Comparison of ENCODE assay signal across 1 cellular context in genomic region chr1:23800396-23801337, GRCh38.
TF ChIP-seq lines count a peak whose summit lies in the region.

Gene GALE, minus strand, starts transcription at chr1:23800754. Its CDS starts 1,747 bp downstream, at chr1:23799007.

TF ChIP-seq in HepG2, 621 proteins besides CTCF, POLR2A, EP300 and RAD21 (continued from another document):
- TF ChIP-seq TIGD3 (CRISPR knock-in tag; IDR thresholded peaks at IDR 0.05; ENCODE audit: borderline replicate concordance) (0 out of 2 replicates have a peak, but pooled peaks have one; percentile 69), TP53 (CRISPR knock-in tag; conservative IDR thresholded peaks at IDR 0.05) (no peak), ZNF841 (CRISPR knock-in tag; IDR thresholded peaks at IDR 0.05; ENCODE audit: borderline replicate concordance) (no peak), SP2 (CRISPR knock-in tag; IDR thresholded peaks at IDR 0.05) (peak; percentile 53), ZNF207 (IDR thresholded peaks at IDR 0.05; ENCODE audit: borderline replicate concordance) (no peak), ZNF225 (CRISPR knock-in tag; IDR thresholded peaks at IDR 0.05) (no peak; the same call in 1 of the 2 replicates), PBX3 (CRISPR knock-in tag; IDR thresholded peaks at IDR 0.05; ENCODE audit: borderline replicate concordance) (no peak), ZNF629 (CRISPR knock-in tag; conservative IDR thresholded peaks at IDR 0.05) (no peak), MTF2 (CRISPR knock-in tag; IDR thresholded peaks at IDR 0.05; ENCODE audit: borderline replicate concordance) (no peak), U2AF1 (optimal IDR thresholded peaks at IDR 0.05; ENCODE audit: low read depth, low read length) (no peak), SCMH1 (CRISPR knock-in tag; IDR thresholded peaks at IDR 0.05; ENCODE audit: borderline replicate concordance) (no peak), ETS1 (CRISPR knock-in tag; IDR thresholded peaks at IDR 0.05) (0 out of 2 replicates have a peak, but pooled peaks have one; percentile 62), GTF3A (CRISPR knock-in tag; conservative IDR thresholded peaks at IDR 0.05) (0 out of 2 replicates have a peak, but pooled peaks have one; percentile 26), TSC22D2 (CRISPR knock-in tag; IDR thresholded peaks at IDR 0.05; ENCODE audit: borderline replicate concordance) (no peak), FOXO1 (CRISPR knock-in tag; IDR thresholded peaks at IDR 0.05) (no peak), SSRP1 (CRISPR knock-in tag; IDR thresholded peaks at IDR 0.05) (no peak), ARNT2 (CRISPR knock-in tag; IDR thresholded peaks at IDR 0.05; ENCODE audit: low read depth) (peak; percentile 77; the same call in 1 of the 2 replicates), ETV5 (CRISPR knock-in tag; IDR thresholded peaks at IDR 0.05; ENCODE audit: borderline replicate concordance) (peak; percentile 91), ZFP37 (CRISPR knock-in tag; IDR thresholded peaks at IDR 0.05; ENCODE audit: borderline replicate concordance) (no peak), FOXC1 (CRISPR knock-in tag; IDR thresholded peaks at IDR 0.05; ENCODE audit: borderline replicate concordance) (no peak; the same call in 1 of the 2 replicates), ZNF136 (CRISPR knock-in tag; IDR thresholded peaks at IDR 0.05; ENCODE audit: low read depth) (no peak), SNAPC5 (CRISPR knock-in tag; IDR thresholded peaks at IDR 0.05; ENCODE audit: borderline replicate concordance) (no peak), RBAK (CRISPR knock-in tag; IDR thresholded peaks at IDR 0.05) (0 out of 2 replicates have a peak, but pooled peaks have one; percentile 17), NFE2L1 (CRISPR knock-in tag; IDR thresholded peaks at IDR 0.05; ENCODE audit: borderline replicate concordance) (no peak), DNMT3B (CRISPR knock-in tag; conservative IDR thresholded peaks at IDR 0.05) (no peak), FOXP1 (IDR thresholded peaks at IDR 0.05) (no peak), FOXP1 (CRISPR knock-in tag; IDR thresholded peaks at IDR 0.05) (no peak; the same call in 1 of the 2 replicates), ZNF24 (IDR thresholded peaks at IDR 0.05) (no peak), RARA (CRISPR knock-in tag; IDR thresholded peaks at IDR 0.05) (peak; percentile 37; the same call in 1 of the 2 replicates), NONO (IDR thresholded peaks at IDR 0.05) (no peak), NONO (CRISPR knock-in tag; conservative IDR thresholded peaks at IDR 0.05) (peak; percentile 53), ZNF234 (CRISPR knock-in tag; conservative IDR thresholded peaks at IDR 0.05) (no peak), PAWR (CRISPR knock-in tag; IDR thresholded peaks at IDR 0.05; ENCODE audit: borderline replicate concordance) (no peak), FLYWCH1 (CRISPR knock-in tag; IDR thresholded peaks at IDR 0.05) (no peak), DPF2 (CRISPR knock-in tag; IDR thresholded peaks at IDR 0.05; ENCODE audit: borderline replicate concordance, low read depth) (no peak), ZMYM2 (CRISPR knock-in tag; IDR thresholded peaks at IDR 0.05) (no peak), NR3C1 (CRISPR knock-in tag; IDR thresholded peaks at IDR 0.05) (no peak), ZNF781 (CRISPR knock-in tag; IDR thresholded peaks at IDR 0.05; ENCODE audit: borderline replicate concordance, not compliant biosample characterization) (peak; percentile 57), REL (CRISPR knock-in tag; conservative IDR thresholded peaks at IDR 0.05) (0 out of 2 replicates have a peak, but pooled peaks have one; percentile 30), GABPA (IDR thresholded peaks at IDR 0.05; ENCODE audit: low read depth, low read length) (no peak), GABPA (CRISPR knock-in tag; IDR thresholded peaks at IDR 0.05; ENCODE audit: low read depth) (peak; percentile 83)
- TF ChIP-seq, protein P1, sequence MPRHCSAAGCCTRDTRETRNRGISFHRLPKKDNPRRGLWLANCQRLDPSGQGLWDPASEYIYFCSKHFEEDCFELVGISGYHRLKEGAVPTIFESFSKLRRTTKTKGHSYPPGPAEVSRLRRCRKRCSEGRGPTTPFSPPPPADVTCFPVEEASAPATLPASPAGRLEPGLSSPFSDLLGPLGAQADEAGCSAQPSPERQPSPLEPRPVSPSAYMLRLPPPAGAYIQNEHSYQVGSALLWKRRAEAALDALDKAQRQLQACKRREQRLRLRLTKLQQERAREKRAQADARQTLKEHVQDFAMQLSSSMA (CRISPR knock-in tag; IDR thresholded peaks at IDR 0.05) = no peak
- TF ChIP-seq, protein P2, sequence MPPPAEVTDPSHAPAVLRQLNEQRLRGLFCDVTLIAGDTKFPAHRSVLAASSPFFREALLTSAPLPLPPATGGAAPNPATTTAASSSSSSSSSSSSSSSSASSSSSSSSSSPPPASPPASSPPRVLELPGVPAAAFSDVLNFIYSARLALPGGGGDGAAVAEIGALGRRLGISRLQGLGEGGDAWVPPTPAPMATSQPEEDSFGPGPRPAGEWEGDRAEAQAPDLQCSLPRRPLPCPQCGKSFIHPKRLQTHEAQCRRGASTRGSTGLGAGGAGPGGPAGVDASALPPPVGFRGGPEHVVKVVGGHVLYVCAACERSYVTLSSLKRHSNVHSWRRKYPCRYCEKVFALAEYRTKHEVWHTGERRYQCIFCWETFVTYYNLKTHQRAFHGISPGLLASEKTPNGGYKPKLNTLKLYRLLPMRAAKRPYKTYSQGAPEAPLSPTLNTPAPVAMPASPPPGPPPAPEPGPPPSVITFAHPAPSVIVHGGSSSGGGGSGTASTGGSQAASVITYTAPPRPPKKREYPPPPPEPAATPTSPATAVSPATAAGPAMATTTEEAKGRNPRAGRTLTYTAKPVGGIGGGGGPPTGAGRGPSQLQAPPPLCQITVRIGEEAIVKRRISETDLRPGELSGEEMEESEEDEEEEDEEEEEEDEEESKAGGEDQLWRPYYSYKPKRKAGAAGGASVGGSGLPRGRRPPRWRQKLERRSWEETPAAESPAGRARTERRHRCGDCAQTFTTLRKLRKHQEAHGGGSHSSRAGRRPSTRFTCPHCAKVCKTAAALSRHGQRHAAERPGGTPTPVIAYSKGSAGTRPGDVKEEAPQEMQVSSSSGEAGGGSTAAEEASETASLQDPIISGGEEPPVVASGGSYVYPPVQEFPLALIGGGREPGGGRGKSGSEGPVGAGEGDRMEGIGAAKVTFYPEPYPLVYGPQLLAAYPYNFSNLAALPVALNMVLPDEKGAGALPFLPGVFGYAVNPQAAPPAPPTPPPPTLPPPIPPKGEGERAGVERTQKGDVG (CRISPR knock-in tag; IDR thresholded peaks at IDR 0.05; ENCODE audit: borderline replicate concordance) = no peak
- TF ChIP-seq, protein P3, sequence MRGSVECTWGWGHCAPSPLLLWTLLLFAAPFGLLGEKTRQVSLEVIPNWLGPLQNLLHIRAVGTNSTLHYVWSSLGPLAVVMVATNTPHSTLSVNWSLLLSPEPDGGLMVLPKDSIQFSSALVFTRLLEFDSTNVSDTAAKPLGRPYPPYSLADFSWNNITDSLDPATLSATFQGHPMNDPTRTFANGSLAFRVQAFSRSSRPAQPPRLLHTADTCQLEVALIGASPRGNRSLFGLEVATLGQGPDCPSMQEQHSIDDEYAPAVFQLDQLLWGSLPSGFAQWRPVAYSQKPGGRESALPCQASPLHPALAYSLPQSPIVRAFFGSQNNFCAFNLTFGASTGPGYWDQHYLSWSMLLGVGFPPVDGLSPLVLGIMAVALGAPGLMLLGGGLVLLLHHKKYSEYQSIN (CRISPR knock-in tag; IDR thresholded peaks at IDR 0.05; ENCODE audit: borderline replicate concordance) = no peak
- TF ChIP-seq, protein P4, sequence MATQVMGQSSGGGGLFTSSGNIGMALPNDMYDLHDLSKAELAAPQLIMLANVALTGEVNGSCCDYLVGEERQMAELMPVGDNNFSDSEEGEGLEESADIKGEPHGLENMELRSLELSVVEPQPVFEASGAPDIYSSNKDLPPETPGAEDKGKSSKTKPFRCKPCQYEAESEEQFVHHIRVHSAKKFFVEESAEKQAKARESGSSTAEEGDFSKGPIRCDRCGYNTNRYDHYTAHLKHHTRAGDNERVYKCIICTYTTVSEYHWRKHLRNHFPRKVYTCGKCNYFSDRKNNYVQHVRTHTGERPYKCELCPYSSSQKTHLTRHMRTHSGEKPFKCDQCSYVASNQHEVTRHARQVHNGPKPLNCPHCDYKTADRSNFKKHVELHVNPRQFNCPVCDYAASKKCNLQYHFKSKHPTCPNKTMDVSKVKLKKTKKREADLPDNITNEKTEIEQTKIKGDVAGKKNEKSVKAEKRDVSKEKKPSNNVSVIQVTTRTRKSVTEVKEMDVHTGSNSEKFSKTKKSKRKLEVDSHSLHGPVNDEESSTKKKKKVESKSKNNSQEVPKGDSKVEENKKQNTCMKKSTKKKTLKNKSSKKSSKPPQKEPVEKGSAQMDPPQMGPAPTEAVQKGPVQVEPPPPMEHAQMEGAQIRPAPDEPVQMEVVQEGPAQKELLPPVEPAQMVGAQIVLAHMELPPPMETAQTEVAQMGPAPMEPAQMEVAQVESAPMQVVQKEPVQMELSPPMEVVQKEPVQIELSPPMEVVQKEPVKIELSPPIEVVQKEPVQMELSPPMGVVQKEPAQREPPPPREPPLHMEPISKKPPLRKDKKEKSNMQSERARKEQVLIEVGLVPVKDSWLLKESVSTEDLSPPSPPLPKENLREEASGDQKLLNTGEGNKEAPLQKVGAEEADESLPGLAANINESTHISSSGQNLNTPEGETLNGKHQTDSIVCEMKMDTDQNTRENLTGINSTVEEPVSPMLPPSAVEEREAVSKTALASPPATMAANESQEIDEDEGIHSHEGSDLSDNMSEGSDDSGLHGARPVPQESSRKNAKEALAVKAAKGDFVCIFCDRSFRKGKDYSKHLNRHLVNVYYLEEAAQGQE (IDR thresholded peaks at IDR 0.05; ENCODE audit: borderline replicate concordance in 1 of 2, low read depth in 1 of 2, low read length in 2 of 2) = peak in 1 of 2 experiments; percentile 50; a peak in 1 of 4 replicates
